In the genomic region with DNA sequence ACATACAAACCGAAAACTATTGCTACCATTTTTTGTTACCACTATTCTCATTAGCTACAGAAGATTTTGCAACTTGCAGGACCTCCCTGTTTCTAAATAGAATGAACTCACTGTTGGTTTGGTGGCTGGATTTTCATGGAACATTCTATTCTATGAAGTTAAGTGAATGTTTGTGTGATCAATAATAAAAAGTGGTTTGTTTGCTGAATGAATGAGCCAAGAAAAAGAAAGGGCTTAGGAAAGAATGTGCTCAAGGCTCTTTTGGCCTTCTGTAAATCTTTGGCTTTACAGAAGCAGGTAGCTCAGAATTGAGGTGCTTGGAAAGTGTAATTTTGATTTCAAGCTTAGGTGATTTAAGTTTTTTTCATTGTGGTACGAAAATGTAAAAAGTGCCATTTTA, we compare ENCODE assay signal across 11 cellular contexts. TPM values are rescaled to one million over a fixed set of nuclear protein-coding genes. Genes with fewer than 3 reads are reported as not detected.
"Had no signal": no experiment of that assay in that cellular context is flagged by ENCODE, and none has a peak within 500 bp of the region (broad histone marks: within the 10 kb centered on the region; RNA-seq: fewer than 3 reads in every experiment).

No MANE protein-coding gene starts in this region.

- H3K27ac ChIP-seq: GM23248 had no signal

- H3K9me3 ChIP-seq: HAP-1 had no signal

- DNase-seq: GM23248, GOT3, H7, H9, HCEC 1CT, HFFc6 had no signal

- H3K36me3 ChIP-seq: HAP-1 had no signal

- H3K4me1 ChIP-seq: HAP-1 had no signal

- ATAC-seq: GM23338, HCT116 had no signal

- H3K4me3 ChIP-seq: GM23248, GM23338, HAP-1 had no signal

RNA-seq across cellular contexts. Expression of gene SCGB1D2, which starts 5.9 kb away (rescaled TPM):
- total RNA-seq: GM23248, GM23338, H1, H4, H7, H9, HFFc6 had no signal

RNA-seq across cellular contexts. Expression of gene SCGB2A1, which starts 27.7 kb away (rescaled TPM):
- total RNA-seq: GM23248, GM23338, H1, H4, H7, H9, HFFc6 had no signal

RNA-seq across cellular contexts. Expression of gene SCGB2A2, which starts 33.8 kb away (rescaled TPM):
- total RNA-seq: GM23248, GM23338, H1, H4, H7, H9, HFFc6 had no signal

RNA-seq across cellular contexts. Expression of gene SCGB1D1, which starts 46.2 kb away (rescaled TPM):
- total RNA-seq: GM23248, GM23338, H1, H4, H7, H9, HFFc6 had no signal
